ENCODE assay signal across 8 cellular contexts in genomic region chr16:83781-84615, GRCh38. TPM values are rescaled to one million over a fixed set of nuclear protein-coding genes. Genes with fewer than 3 reads are reported as not detected.
DNase-seq lines count a peak whose midpoint lies in the region; ATAC-seq and TF ChIP-seq lines count a peak whose summit lies in the region.

No MANE protein-coding gene starts in this region.

- no peaks in the 10 kb centered on the region for H3K27me3 Mint-ChIP-seq in activated naive CD4-positive, alpha-beta T cell treated with anti-CD3 and anti-CD28 coated beads for 36 hours (ENCODE audit: low read depth)
- H3K27me3 Mint-ChIP-seq in activated B cell treated with CpG ODN at 0.5 μM for 24 hours, result no peaks in the 10 kb centered on the region

- H3K27ac ChIP-seq in right atrium auricular region (peak overlapping the region; percentile 56 to 76), upper lobe of right lung (peak overlapping the region; percentile 79)

- DNase-seq in activated naive CD4-positive, alpha-beta T cell treated with anti-CD3 and anti-CD28 coated beads for 36 hours, result peak; percentile 36
- no peak for DNase-seq in activated naive CD4-positive, alpha-beta T cell treated with anti-CD3 and anti-CD28 coated beads, Interleukin-2, amount 50 U/mL, for 16 hours
- DNase-seq in activated B cell treated with CpG ODN at 0.5 μM for 24 hours (no peak), right atrium auricular region (ENCODE audit: low spot score) (no peak), upper lobe of right lung (no peak), kidney tubule cell (ENCODE audit: low spot score) (no peak), NCI-H446 treated with DMSO at 0.1 percent for 48 hours (lab: John Stamatoyannopoulos, UW) (no peak)
- DNase-seq in stimulated activated CD4-positive, alpha-beta T cell treated with anti-CD3 and anti-CD28 coated beads, Interleukin-1b, Interleukin-23, amount 100 ng/mL, for 48 hours, result no peak

- H3K27ac Mint-ChIP-seq in activated naive CD4-positive, alpha-beta T cell treated with anti-CD3 and anti-CD28 coated beads for 36 hours, result peak overlapping the region; percentile 79
- H3K27ac Mint-ChIP-seq in activated B cell treated with CpG ODN at 0.5 μM for 24 hours, result peak overlapping the region; percentile 91

- no peaks in the 10 kb centered on the region for H3K27me3 ChIP-seq in right atrium auricular region
- H3K27me3 ChIP-seq in upper lobe of right lung, result no peaks in the 10 kb centered on the region

- no peaks in the 10 kb centered on the region for H3K9me3 ChIP-seq in right atrium auricular region
- no peaks in the 10 kb centered on the region for H3K9me3 ChIP-seq in upper lobe of right lung

- peaks cover 0 to 47% of the 10 kb centered on the region in 2 donors for H3K4me1 ChIP-seq in right atrium auricular region
- peaks cover 32% of the 10 kb centered on the region for H3K4me1 ChIP-seq in upper lobe of right lung

- peaks cover 48% of the 10 kb centered on the region for H3K36me3 ChIP-seq in right atrium auricular region
- peaks cover 50% of the 10 kb centered on the region for H3K36me3 ChIP-seq in upper lobe of right lung

- H3K4me3 ChIP-seq in right atrium auricular region (no peak overlapping the region), upper lobe of right lung (no peak overlapping the region)

- intact Hi-C loops in activated naive CD4-positive, alpha-beta T cell treated with anti-CD3 and anti-CD28 coated beads for 36 hours (cut with micrococcal nuclease), result loop anchor here (1.0 kb wide), 1 partner anchor 31 kb away; the partner anchor contains the start of genes POLR3K and SNRNP25
- intact Hi-C loops in activated B cell treated with CpG ODN at 0.5 μM for 24 hours (cut with micrococcal nuclease) (loop anchor here (1.0 kb wide), 2 partner anchors 13 to 19 kb away; no protein-coding TSS in a partner anchor), upper lobe of right lung (cut with DNase I) (no loop called here)

- no peak for ATAC-seq in activated B cell treated with CpG ODN at 0.5 μM for 24 hours (ENCODE audit: low read depth)
- peak; percentile 2 for ATAC-seq in upper lobe of right lung

- peaks cover 32% of the 10 kb centered on the region for H3K4me1 Mint-ChIP-seq in activated naive CD4-positive, alpha-beta T cell treated with anti-CD3 and anti-CD28 coated beads for 36 hours (ENCODE audit: low read depth)
- peaks cover 40% of the 10 kb centered on the region for H3K4me1 Mint-ChIP-seq in activated B cell treated with CpG ODN at 0.5 μM for 24 hours

- TF ChIP-seq CTCF in activated B cell treated with CpG ODN at 0.5 μM for 24 hours (IDR thresholded peaks at IDR 0.05) (no peak), right atrium auricular region (IDR thresholded peaks at IDR 0.05) (no peak), upper lobe of right lung (IDR thresholded peaks at IDR 0.05) (no peak)

- no peaks in the 10 kb centered on the region for H3K9me3 Mint-ChIP-seq in activated naive CD4-positive, alpha-beta T cell treated with anti-CD3 and anti-CD28 coated beads for 36 hours
- H3K9me3 Mint-ChIP-seq in activated B cell treated with CpG ODN at 0.5 μM for 24 hours, result no peaks in the 10 kb centered on the region

- H3K4me3 Mint-ChIP-seq in activated naive CD4-positive, alpha-beta T cell treated with anti-CD3 and anti-CD28 coated beads for 36 hours, result no peak overlapping the region
- peak overlapping the region; percentile 58 for H3K4me3 Mint-ChIP-seq in activated B cell treated with CpG ODN at 0.5 μM for 24 hours

- CTCF ChIA-PET in activated naive CD4-positive, alpha-beta T cell treated with anti-CD3 and anti-CD28 coated beads for 36 hours (lab: Charles Lee), result interaction anchor here (0.5 to 4.5 kb wide), 3 partner anchors 11 to 138 kb away, joined by 4 to 44 read pairs (median 12); no protein-coding TSS in a partner anchor
- CTCF ChIA-PET in activated B cell treated with CpG ODN at 0.5 μM for 24 hours (lab: Charles Lee), result interaction anchor here (1.4 to 3.7 kb wide), 4 partner anchors 12 to 23 kb away, joined by 3 to 22 read pairs (median 10); no protein-coding TSS in a partner anchor

- POLR2A ChIA-PET in activated B cell treated with CpG ODN at 0.5 μM for 24 hours (lab: Charles Lee), result interaction anchor here (0.8 to 1.3 kb wide), 4 partner anchors 13 to 47 kb away, joined by 3 to 5 read pairs (median 4); no protein-coding TSS in a partner anchor

- peaks cover 13% of the 10 kb centered on the region for H3K36me3 Mint-ChIP-seq in activated naive CD4-positive, alpha-beta T cell treated with anti-CD3 and anti-CD28 coated beads for 36 hours (ENCODE audit: low read depth)
- peaks cover 56% of the 10 kb centered on the region for H3K36me3 Mint-ChIP-seq in activated B cell treated with CpG ODN at 0.5 μM for 24 hours (ENCODE audit: low read depth)

RNA-seq across cellular contexts. Expression of gene MPG, which starts 6.0 kb away (rescaled TPM):
- total RNA-seq in activated naive CD4-positive, alpha-beta T cell treated with anti-CD3 and anti-CD28 coated beads for 36 hours, result 10 to 100 TPM; 38.6 to 38.8 TPM
- total RNA-seq in activated B cell treated with CpG ODN at 0.5 μM for 24 hours (51.7 and 53.6 TPM in 2 replicates), right atrium auricular region (10 to 100 TPM; 47.7 to 84.0 TPM), upper lobe of right lung (42.5 TPM)

RNA-seq across cellular contexts. Expression of gene RHBDF1, which starts 11.6 kb away (rescaled TPM):
- total RNA-seq in activated naive CD4-positive, alpha-beta T cell treated with anti-CD3 and anti-CD28 coated beads for 36 hours, result under 1 TPM in 1 of 2 experiments, not detected in 1; 0.36 TPM
- 0.67 and 1.3 TPM in 2 replicates for total RNA-seq in activated B cell treated with CpG ODN at 0.5 μM for 24 hours
- 10 to 100 TPM; 12.0 to 25.4 TPM for total RNA-seq in right atrium auricular region
- total RNA-seq in upper lobe of right lung, result 48.4 TPM

RNA-seq across cellular contexts. Expression of gene SNRNP25, which starts 30.4 kb away (rescaled TPM):
- total RNA-seq in activated naive CD4-positive, alpha-beta T cell treated with anti-CD3 and anti-CD28 coated beads for 36 hours, result 10 to 100 TPM; 38.0 to 38.6 TPM
- total RNA-seq in activated B cell treated with CpG ODN at 0.5 μM for 24 hours (34.9 and 36.6 TPM in 2 replicates), right atrium auricular region (10 to 100 TPM; 47.1 to 78.3 TPM), upper lobe of right lung (11.6 TPM)

RNA-seq across cellular contexts. Expression of gene POLR3K, which starts 30.6 kb away (rescaled TPM):
- total RNA-seq in activated naive CD4-positive, alpha-beta T cell treated with anti-CD3 and anti-CD28 coated beads for 36 hours, result 10 to 100 TPM; 38.2 to 40.9 TPM
- total RNA-seq in activated B cell treated with CpG ODN at 0.5 μM for 24 hours (26.5 and 30.6 TPM in 2 replicates), right atrium auricular region (1 to 10 TPM; 4.0 TPM), upper lobe of right lung (12.0 TPM)

RNA-seq across cellular contexts. Expression of gene NPRL3, which starts 54.5 kb away (rescaled TPM):
- 10 to 100 TPM; 38.1 to 42.0 TPM for total RNA-seq in activated naive CD4-positive, alpha-beta T cell treated with anti-CD3 and anti-CD28 coated beads for 36 hours
- total RNA-seq in activated B cell treated with CpG ODN at 0.5 μM for 24 hours, result 40.4 and 42.5 TPM in 2 replicates
- total RNA-seq in right atrium auricular region, result 10 to 100 TPM; 10.8 to 22.2 TPM
- 30.6 TPM for total RNA-seq in upper lobe of right lung
